Comparison of ENCODE assay signal across 1 cellular context in genomic region chr12:23127701-23128100, GRCh38.
TF ChIP-seq lines count a peak whose summit lies in the region.

No MANE protein-coding gene starts in this region.

TF ChIP-seq in H1, 55 proteins besides CTCF, POLR2A, EP300 and RAD21:
- TF ChIP-seq NANOG (IDR thresholded peaks at IDR 0.05; ENCODE audit: insufficient read depth, low read depth, low read length, poor library complexity, severe bottlenecking) (no peak), ATF2 (IDR thresholded peaks at IDR 0.05; ENCODE audit: low read length) (no peak), RBBP5 (IDR thresholded peaks at IDR 0.05; ENCODE audit: borderline replicate concordance, low read depth, low read length) (no peak), YY1 (IDR thresholded peaks at IDR 0.05; ENCODE audit: low read depth, low read length) (no peak), JUND (IDR thresholded peaks at IDR 0.05; ENCODE audit: low read length) (no peak), SP4 (IDR thresholded peaks at IDR 0.05; ENCODE audit: low read length) (no peak), POU5F1 (IDR thresholded peaks at IDR 0.05; ENCODE audit: low read depth, low read length) (no peak), CEBPB (IDR thresholded peaks at IDR 0.05; ENCODE audit: low read depth, low read length) (no peak), CHD2 (IDR thresholded peaks at IDR 0.05; ENCODE audit: low read length) (no peak), GABPA (IDR thresholded peaks at IDR 0.05; ENCODE audit: borderline replicate concordance, insufficient read depth, low read length) (no peak), SAP30 (IDR thresholded peaks at IDR 0.05; ENCODE audit: insufficient read depth, insufficient replicate concordance, low read length) (no peak)
